ENCODE assay signal across 9 cellular contexts in genomic region chr17:79027925-79028491, GRCh38. TPM values are rescaled to one million over a fixed set of nuclear protein-coding genes. Genes with fewer than 3 reads are reported as not detected.
DNase-seq lines count a peak whose midpoint lies in the region; ATAC-seq and TF ChIP-seq lines count a peak whose summit lies in the region.
"Had no signal": no experiment of that assay in that cellular context is flagged by ENCODE, and none has a peak within 500 bp of the region (broad histone marks: within the 10 kb centered on the region; RNA-seq: fewer than 3 reads in every experiment).

No MANE protein-coding gene starts in this region.

- H3K27ac Mint-ChIP-seq in natural killer cell treated with Interleukin-12 subunit alpha and Interleukin-12 subunit beta and Interleukin-15 and Interleukin-18, amount 100 ng/mL, for 72 hours, result no peak overlapping the region
- H3K27ac Mint-ChIP-seq in natural killer cell, result no peak overlapping the region
- H3K27ac Mint-ChIP-seq in nephron, result no peak overlapping the region

- no peak for ATAC-seq in natural killer cell treated with Interleukin-12 subunit alpha and Interleukin-12 subunit beta and Interleukin-15 and Interleukin-18, amount 100 ng/mL, for 72 hours
- no peak for ATAC-seq in natural killer cell
- ATAC-seq in HG02884 (IDR thresholded peaks at IDR 0.05; ENCODE audit: unreplicated experiment), result no peak
- ATAC-seq in GM21423 (IDR thresholded peaks at IDR 0.05; ENCODE audit: unreplicated experiment), result no peak

- no peaks in the 10 kb centered on the region for H3K9me3 Mint-ChIP-seq in natural killer cell treated with Interleukin-12 subunit alpha and Interleukin-12 subunit beta and Interleukin-15 and Interleukin-18, amount 100 ng/mL, for 72 hours
- H3K9me3 Mint-ChIP-seq in natural killer cell (no peaks in the 10 kb centered on the region), nephron (no peaks in the 10 kb centered on the region)

- peaks cover 37 to 39% of the 10 kb centered on the region in 2 donors for H3K27me3 Mint-ChIP-seq in natural killer cell treated with Interleukin-12 subunit alpha and Interleukin-12 subunit beta and Interleukin-15 and Interleukin-18, amount 100 ng/mL, for 72 hours
- H3K27me3 Mint-ChIP-seq in natural killer cell (ENCODE audit: low read depth in 2 of 2), result peaks cover 26 to 41% of the 10 kb centered on the region in 2 donors
- H3K27me3 Mint-ChIP-seq in nephron (ENCODE audit: low read depth), result peaks cover 92% of the 10 kb centered on the region

- TF ChIP-seq CTCF in natural killer cell (IDR thresholded peaks at IDR 0.05), result no peak
- TF ChIP-seq CTCF in nephron (IDR thresholded peaks at IDR 0.05; ENCODE audit: unreplicated experiment in 3 of 3), result no peak

- intact Hi-C loops in natural killer cell (cut with micrococcal nuclease), result no loop called here

- no peaks in the 10 kb centered on the region for H3K36me3 Mint-ChIP-seq in natural killer cell treated with Interleukin-12 subunit alpha and Interleukin-12 subunit beta and Interleukin-15 and Interleukin-18, amount 100 ng/mL, for 72 hours
- H3K36me3 Mint-ChIP-seq in natural killer cell, result no peaks in the 10 kb centered on the region
- H3K36me3 Mint-ChIP-seq in nephron (ENCODE audit: low read depth), result no peaks in the 10 kb centered on the region

- peaks cover 4 to 5% of the 10 kb centered on the region in 2 donors for H3K4me1 Mint-ChIP-seq in natural killer cell treated with Interleukin-12 subunit alpha and Interleukin-12 subunit beta and Interleukin-15 and Interleukin-18, amount 100 ng/mL, for 72 hours (ENCODE audit: low read depth in 2 of 2)
- H3K4me1 Mint-ChIP-seq in natural killer cell (peaks cover 9 to 10% of the 10 kb centered on the region in 2 donors), nephron (peaks cover 17% of the 10 kb centered on the region)

- DNase-seq in natural killer cell treated with Interleukin-12 subunit alpha and Interleukin-12 subunit beta and Interleukin-15 and Interleukin-18, amount 100 ng/mL, for 72 hours (ENCODE audit: low spot score), result peak; percentile 23
- no peak for DNase-seq in natural killer cell
- DNase-seq in fibroblast of gingiva (ENCODE audit: low read depth), result peak; percentile 87
- no peak for DNase-seq in GOT3 (lab: John Stamatoyannopoulos, UW)
- DNase-seq in NOMO-1 treated with dmso at 0.1 percent for 144 hours (lab: John Stamatoyannopoulos, UW; ENCODE audit: unreplicated experiment), result no peak
- DNase-seq: NCI-H1417 treated with DMSO at 0.1 percent for 48 hours had no signal

- H3K4me3 Mint-ChIP-seq in natural killer cell treated with Interleukin-12 subunit alpha and Interleukin-12 subunit beta and Interleukin-15 and Interleukin-18, amount 100 ng/mL, for 72 hours, result no peak overlapping the region
- H3K4me3 Mint-ChIP-seq in natural killer cell (no peak overlapping the region), nephron (peak overlapping the region in 2 of 3 experiments; percentile 29)

RNA-seq across cellular contexts. Expression of gene C1QTNF1, which starts 4.0 kb away (rescaled TPM):
- not detected for total RNA-seq in natural killer cell treated with Interleukin-12 subunit alpha and Interleukin-12 subunit beta and Interleukin-15 and Interleukin-18, amount 100 ng/mL, for 72 hours
- under 1 TPM in 2 of 3 donors, not detected in 1; 0.20 to 0.28 TPM for total RNA-seq in natural killer cell

RNA-seq across cellular contexts. Expression of gene CANT1, which starts 18.4 kb away (rescaled TPM):
- total RNA-seq in natural killer cell treated with Interleukin-12 subunit alpha and Interleukin-12 subunit beta and Interleukin-15 and Interleukin-18, amount 100 ng/mL, for 72 hours, result 10 to 100 TPM; 65.7 to 72.3 TPM
- 10 to 100 TPM; 40.0 to 58.8 (median 53.4) TPM for total RNA-seq in natural killer cell

RNA-seq across cellular contexts. Expression of gene ENGASE, which starts 46.6 kb away (rescaled TPM):
- 10 to 100 TPM; 37.2 to 54.2 TPM for total RNA-seq in natural killer cell treated with Interleukin-12 subunit alpha and Interleukin-12 subunit beta and Interleukin-15 and Interleukin-18, amount 100 ng/mL, for 72 hours
- 10 to 100 TPM; 56.0 to 86.4 (median 56.9) TPM for total RNA-seq in natural killer cell

RNA-seq across cellular contexts. Expression of gene LGALS3BP, which starts 48.3 kb away (rescaled TPM):
- 1 to 10 TPM; 3.4 to 6.7 TPM for total RNA-seq in natural killer cell treated with Interleukin-12 subunit alpha and Interleukin-12 subunit beta and Interleukin-15 and Interleukin-18, amount 100 ng/mL, for 72 hours
- total RNA-seq in natural killer cell, result 1 to 10 TPM; 4.2 to 8.8 (median 4.2) TPM

Comparison
In these comparisons a context has a peak if more than half of its experiments do, and no peak if none do; other contexts are left out.
1. DNase-seq: peak in natural killer cell treated with Interleukin-12 subunit alpha and Interleukin-12 subunit beta and Interleukin-15 and Interleukin-18, amount 100 ng/mL, for 72 hours (single experiment) and fibroblast of gingiva (single experiment); none in natural killer cell (single experiment), GOT3 (single experiment) and NOMO-1 treated with dmso at 0.1 percent for 144 hours (single experiment).
2. H3K4me3 Mint-ChIP-seq: peak in nephron (2 of 3); none in natural killer cell treated with Interleukin-12 subunit alpha and Interleukin-12 subunit beta and Interleukin-15 and Interleukin-18, amount 100 ng/mL, for 72 hours (single experiment) and natural killer cell (single experiment).